ENCODE assay signal across 6 cellular contexts in genomic region chr5:85441853-85442252, GRCh38.
"Had no signal": no experiment of that assay in that cellular context is flagged by ENCODE, and none has a peak within 500 bp of the region (broad histone marks: within the 10 kb centered on the region; RNA-seq: fewer than 3 reads in every experiment).

No MANE protein-coding gene starts in this region.

- ATAC-seq: GM23338, HepG2, K562 had no signal

- DNase-seq: H9, HCEC 1CT, KG1 had no signal

- H3K4me3 ChIP-seq: GM23338, K562 had no signal
